Comparison of ENCODE assay signal across 8 cellular contexts in genomic region chr1:89483010-89483756, GRCh38. TPM values are rescaled to one million over a fixed set of nuclear protein-coding genes. Genes with fewer than 3 reads are reported as not detected.
DNase-seq lines count a peak whose midpoint lies in the region; ATAC-seq and TF ChIP-seq lines count a peak whose summit lies in the region.

No MANE protein-coding gene starts in this region.

- no peak overlapping the region for H2AFZ ChIP-seq in DND-41 (ENCODE audit: low read depth, low read length)

- no peak overlapping the region for H3K27ac ChIP-seq in DND-41 (ENCODE audit: low read length)

- TF ChIP-seq CTCF in DND-41 (IDR thresholded peaks at IDR 0.05; ENCODE audit: borderline replicate concordance, extremely low read depth, low read length, poor library complexity, severe bottlenecking) (peak; percentile 85), kidney epithelial cell (IDR thresholded peaks at IDR 0.05; ENCODE audit: insufficient read depth, low read length, poor library complexity, severe bottlenecking) (peak; percentile 80)

- no peak overlapping the region for H3K4me2 ChIP-seq in DND-41 (ENCODE audit: insufficient read depth, low read length)

- no peak overlapping the region for H3K9ac ChIP-seq in DND-41 (ENCODE audit: low read depth, low read length)

- DNase-seq in DND-41 (peak; percentile 79), NCI-H345 (lab: John Stamatoyannopoulos, UW) (peak; percentile 83), kidney epithelial cell (ENCODE audit: low read depth) (peak; percentile 34)
- peak; percentile 33 to 69 (median 51) for DNase-seq in activated CD4-positive, CD25-positive, alpha-beta regulatory T cell (lab: John Stamatoyannopoulos, UW)
- peak; percentile 59 for DNase-seq in central memory CD4-positive, alpha-beta T cell
- DNase-seq in stimulated activated CD4-positive, alpha-beta T cell treated with anti-CD3 and anti-CD28 coated beads, Interleukin-2, amount 100 ng/mL, for 24 hours: peak; percentile 80 to 85

- no peaks in the 10 kb centered on the region for H3K27me3 ChIP-seq in DND-41 (ENCODE audit: insufficient read depth, low read length, poor library complexity)
- no peaks in the 10 kb centered on the region for H3K27me3 ChIP-seq in kidney epithelial cell (ENCODE audit: control insufficient read depth, insufficient read depth, low read length)

- H4K20me1 ChIP-seq in DND-41 (ENCODE audit: insufficient read depth, low read length): no peaks in the 10 kb centered on the region

- H3K4me1 ChIP-seq in DND-41 (ENCODE audit: insufficient read depth, low read length): peaks cover 10% of the 10 kb centered on the region

- H3K4me3 ChIP-seq in DND-41 (ENCODE audit: low read depth in 1 of 2, low read length in 2 of 2) (no peak overlapping the region), kidney epithelial cell (ENCODE audit: low read depth, low read length) (no peak overlapping the region)

- H3K36me3 ChIP-seq in DND-41 (ENCODE audit: insufficient read depth, low read length) (no peaks in the 10 kb centered on the region), kidney epithelial cell (ENCODE audit: control insufficient read depth, insufficient read depth, low read length) (no peaks in the 10 kb centered on the region)

- peaks cover 16% of the 10 kb centered on the region for H3K9me3 ChIP-seq in DND-41 (ENCODE audit: insufficient read depth, low read length, severe bottlenecking)

- no peaks in the 10 kb centered on the region for H3K79me2 ChIP-seq in DND-41 (ENCODE audit: insufficient read depth, low read length)

- ATAC-seq in DND-41 (ENCODE audit: insufficient read depth, low read depth) (peak; percentile 86), HG03103 (IDR thresholded peaks at IDR 0.05; ENCODE audit: low read depth, unreplicated experiment) (peak; percentile 71), HG02852 (IDR thresholded peaks at IDR 0.05; ENCODE audit: unreplicated experiment) (no peak)

RNA-seq across cellular contexts. Expression of gene LRRC8B, which starts 41.4 kb away (rescaled TPM):
- 8.9 and 19.0 TPM in 2 replicates for total RNA-seq in kidney epithelial cell
